In the genomic region with DNA sequence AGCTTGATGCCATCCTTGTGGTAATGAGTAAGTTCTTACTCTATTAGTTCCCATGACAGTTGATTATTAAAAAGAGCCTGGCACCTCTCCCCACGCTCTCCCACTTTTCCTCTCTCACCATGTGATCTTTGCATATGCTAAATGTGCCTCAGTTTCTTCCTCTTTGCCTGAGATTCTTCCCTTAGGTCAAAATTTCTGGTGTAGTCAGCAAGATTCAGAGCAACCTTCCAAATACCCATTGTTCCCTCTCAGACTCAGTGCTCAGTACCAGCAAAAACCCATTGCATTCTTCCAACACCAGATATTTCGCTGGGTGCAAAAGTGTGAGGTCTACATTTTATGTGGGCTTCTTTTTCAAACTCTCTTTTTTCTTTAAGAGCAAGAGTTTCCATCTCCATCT, we compare ENCODE assay signal across 25 cellular contexts.
"Had no signal": no experiment of that assay in that cellular context is flagged by ENCODE, and none has a peak within 500 bp of the region (broad histone marks: within the 10 kb centered on the region; RNA-seq: fewer than 3 reads in every experiment).

No MANE protein-coding gene starts in this region.

- ATAC-seq: effector memory CD8-positive, alpha-beta T cell; heart right ventricle; left ventricle myocardium superior; lower lobe of right lung; natural killer cell; pancreas; stimulated activated naive CD8-positive, alpha-beta T cell treated with anti-CD3 and anti-CD28 coated beads, Interleukin-15, amount 100 ng/mL, for 72 hours had no signal

- H3K4me3 ChIP-seq: esophagus squamous epithelium, heart right ventricle, lower lobe of right lung, pancreas, right lobe of liver, suprapubic skin, transverse colon had no signal

- FAIRE-seq: endometrium, pancreas, small intestine had no signal

- H3K9me3 ChIP-seq: esophagus squamous epithelium, heart right ventricle, lower lobe of right lung, pancreas, right lobe of liver, suprapubic skin, transverse colon had no signal

- H3K27me3 ChIP-seq: esophagus squamous epithelium, heart right ventricle, pancreas, right lobe of liver, suprapubic skin, transverse colon had no signal

- H3K9me3 Mint-ChIP-seq: effector memory CD8-positive, alpha-beta T cell; immature natural killer cell; memory B cell; natural killer cell; stimulated activated naive CD8-positive, alpha-beta T cell treated with anti-CD3 and anti-CD28 coated beads, Interleukin-15, amount 100 ng/mL, for 72 hours had no signal

- H3K36me3 ChIP-seq: esophagus squamous epithelium, heart right ventricle, lower lobe of right lung, pancreas, right lobe of liver, suprapubic skin, transverse colon had no signal

- H3K36me3 Mint-ChIP-seq: natural killer cell had no signal

- H3K27ac ChIP-seq: esophagus squamous epithelium, heart right ventricle, lower lobe of right lung, pancreas, right lobe of liver, suprapubic skin, transverse colon had no signal

- H3K4me3 Mint-ChIP-seq: effector memory CD8-positive, alpha-beta T cell; immature natural killer cell; memory B cell; natural killer cell; stimulated activated naive CD8-positive, alpha-beta T cell treated with anti-CD3 and anti-CD28 coated beads, Interleukin-15, amount 100 ng/mL, for 72 hours had no signal

- DNase-seq: cortex of kidney; effector memory CD8-positive, alpha-beta T cell; esophagus squamous epithelium; foreskin melanocyte; glutamatergic neuron; heart right ventricle; hypothalamus; immature natural killer cell; islet precursor cell; left ventricle myocardium superior; lower lobe of right lung; natural killer cell; pancreas; right lobe of liver; small intestine; stimulated activated CD4-positive, alpha-beta T cell treated with anti-CD3 and anti-CD28 coated beads, Interleukin-12 subunit alpha, Interleukin-12 subunit beta, amount 100 ng/mL, for 4 hours; stimulated activated CD4-positive, alpha-beta T cell treated with anti-CD3 and anti-CD28 coated beads, Interleukin-1b, Interleukin-23, amount 100 ng/mL, for 48 hours; stimulated activated CD4-positive, alpha-beta T cell treated with anti-CD3 and anti-CD28 coated beads, Interleukin-4, amount 100 ng/mL, for 1 hour; stimulated activated CD8-positive, alpha-beta memory T cell treated with anti-CD3 and anti-CD28 coated beads, Interleukin-4, amount 100 ng/mL, for 48 hours; stimulated activated naive CD4-positive, alpha-beta T cell; stimulated activated naive CD8-positive, alpha-beta T cell treated with anti-CD3 and anti-CD28 coated beads, Interleukin-15, amount 100 ng/mL, for 72 hours; transverse colon had no signal

- H3K27ac Mint-ChIP-seq: effector memory CD8-positive, alpha-beta T cell; immature natural killer cell; memory B cell; natural killer cell had no signal

- H3K27me3 Mint-ChIP-seq: stimulated activated naive CD8-positive, alpha-beta T cell treated with anti-CD3 and anti-CD28 coated beads, Interleukin-15, amount 100 ng/mL, for 72 hours had no signal

- H3K4me1 ChIP-seq: pancreas, transverse colon had no signal
